In the genomic region with DNA sequence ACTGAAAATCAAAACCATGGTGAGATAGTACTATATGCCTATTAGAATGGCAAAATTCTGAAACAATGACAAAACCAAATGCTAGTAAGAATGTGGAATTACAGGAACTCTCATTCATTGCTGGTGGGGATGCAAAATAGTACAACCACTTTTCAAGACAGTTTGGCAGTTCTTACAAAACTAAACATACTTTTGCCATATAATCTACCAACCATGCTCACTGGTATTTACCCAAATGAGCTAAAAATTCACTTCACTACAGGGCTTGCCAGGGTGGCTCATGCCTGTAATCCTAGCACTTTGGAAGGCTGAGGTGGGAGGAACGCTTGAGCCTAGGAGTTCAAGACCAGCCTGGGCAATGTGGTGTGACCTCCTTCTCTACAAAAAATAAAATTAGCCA, we compare ENCODE assay signal across 1 cellular context.
TF ChIP-seq lines count a peak whose summit lies in the region.

No MANE protein-coding gene starts in this region.

TF ChIP-seq in HepG2, 621 proteins besides CTCF, POLR2A, EP300 and RAD21:
- no peak for TF ChIP-seq GLI4 (CRISPR knock-in tag; IDR thresholded peaks at IDR 0.05; ENCODE audit: borderline replicate concordance)
- TF ChIP-seq HNRNPLL (IDR thresholded peaks at IDR 0.05; ENCODE audit: low read depth, low read length, poor library complexity, severe bottlenecking), result no peak
- TF ChIP-seq FOXA3 (CRISPR knock-in tag; IDR thresholded peaks at IDR 0.05), result no peak
- no peak for TF ChIP-seq ZNF296 (CRISPR knock-in tag; conservative IDR thresholded peaks at IDR 0.05)
- no peak for TF ChIP-seq KAT2B (IDR thresholded peaks at IDR 0.05; ENCODE audit: borderline replicate concordance, low read depth, low read length)
- TF ChIP-seq, protein P1, sequence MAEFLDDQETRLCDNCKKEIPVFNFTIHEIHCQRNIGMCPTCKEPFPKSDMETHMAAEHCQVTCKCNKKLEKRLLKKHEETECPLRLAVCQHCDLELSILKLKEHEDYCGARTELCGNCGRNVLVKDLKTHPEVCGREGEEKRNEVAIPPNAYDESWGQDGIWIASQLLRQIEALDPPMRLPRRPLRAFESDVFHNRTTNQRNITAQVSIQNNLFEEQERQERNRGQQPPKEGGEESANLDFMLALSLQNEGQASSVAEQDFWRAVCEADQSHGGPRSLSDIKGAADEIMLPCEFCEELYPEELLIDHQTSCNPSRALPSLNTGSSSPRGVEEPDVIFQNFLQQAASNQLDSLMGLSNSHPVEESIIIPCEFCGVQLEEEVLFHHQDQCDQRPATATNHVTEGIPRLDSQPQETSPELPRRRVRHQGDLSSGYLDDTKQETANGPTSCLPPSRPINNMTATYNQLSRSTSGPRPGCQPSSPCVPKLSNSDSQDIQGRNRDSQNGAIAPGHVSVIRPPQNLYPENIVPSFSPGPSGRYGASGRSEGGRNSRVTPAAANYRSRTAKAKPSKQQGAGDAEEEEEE (CRISPR knock-in tag; IDR thresholded peaks at IDR 0.05; ENCODE audit: borderline replicate concordance), result no peak
- no peak for TF ChIP-seq ZFY (CRISPR knock-in tag; IDR thresholded peaks at IDR 0.05)
- no peak for TF ChIP-seq ZNF224 (CRISPR knock-in tag; IDR thresholded peaks at IDR 0.05)
- no peak for TF ChIP-seq PHB2 (IDR thresholded peaks at IDR 0.05; ENCODE audit: partially characterized antibody)
- no peak for TF ChIP-seq ZNF33B (CRISPR knock-in tag; IDR thresholded peaks at IDR 0.05)
- TF ChIP-seq, protein P2, sequence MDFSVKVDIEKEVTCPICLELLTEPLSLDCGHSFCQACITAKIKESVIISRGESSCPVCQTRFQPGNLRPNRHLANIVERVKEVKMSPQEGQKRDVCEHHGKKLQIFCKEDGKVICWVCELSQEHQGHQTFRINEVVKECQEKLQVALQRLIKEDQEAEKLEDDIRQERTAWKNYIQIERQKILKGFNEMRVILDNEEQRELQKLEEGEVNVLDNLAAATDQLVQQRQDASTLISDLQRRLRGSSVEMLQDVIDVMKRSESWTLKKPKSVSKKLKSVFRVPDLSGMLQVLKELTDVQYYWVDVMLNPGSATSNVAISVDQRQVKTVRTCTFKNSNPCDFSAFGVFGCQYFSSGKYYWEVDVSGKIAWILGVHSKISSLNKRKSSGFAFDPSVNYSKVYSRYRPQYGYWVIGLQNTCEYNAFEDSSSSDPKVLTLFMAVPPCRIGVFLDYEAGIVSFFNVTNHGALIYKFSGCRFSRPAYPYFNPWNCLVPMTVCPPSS (IDR thresholded peaks at IDR 0.05), result no peak
